In genomic region chr1:234612352-234613127, GRCh38 we compare ENCODE assay signal across 8 cellular contexts. TPM values are rescaled to one million over a fixed set of nuclear protein-coding genes. Genes with fewer than 3 reads are reported as not detected.
A peak's percentile ranks its signal among the peaks of the same experiment; 100 is the strongest.
DNase-seq lines count a peak whose midpoint lies in the region; ATAC-seq and TF ChIP-seq lines count a peak whose summit lies in the region.

No MANE protein-coding gene starts in this region.

- peaks cover 12% of the 10 kb centered on the region for H3K36me3 Mint-ChIP-seq in GM23338 (ENCODE audit: low read depth)
- H3K36me3 Mint-ChIP-seq in type B pancreatic cell: peaks cover 12% of the 10 kb centered on the region

- H3K4me1 Mint-ChIP-seq in GM23338 (peaks cover 50% of the 10 kb centered on the region), type B pancreatic cell (ENCODE audit: unreplicated experiment) (peaks cover 47% of the 10 kb centered on the region)

- peak overlapping the region; percentile 98 for H3K27ac ChIP-seq in GM23338 (ENCODE audit: low read depth)
- H3K27ac ChIP-seq in MM.1S (ENCODE audit: low read length): peak overlapping the region; percentile 98
- peak overlapping the region; percentile 99 for H3K27ac ChIP-seq in foreskin keratinocyte

- H3K27me3 ChIP-seq in GM23338 (ENCODE audit: insufficient read depth) (no peaks in the 10 kb centered on the region), MM.1S (replicated peaks; ENCODE audit: insufficient read depth, low read length) (no peaks in the 10 kb centered on the region), foreskin keratinocyte (no peaks in the 10 kb centered on the region)

- ATAC-seq in GM23338 (peak; percentile 4; the same call in 2 of the 3 replicates), foreskin keratinocyte (peak; percentile 56)

- TF ChIP-seq CTCF in GM23338 (conservative IDR thresholded peaks at IDR 0.05; ENCODE audit: low read depth in 2 of 2) (no peak), MM.1S (IDR thresholded peaks at IDR 0.05; ENCODE audit: low read length) (no peak), foreskin keratinocyte (conservative IDR thresholded peaks at IDR 0.05) (no peak), type B pancreatic cell (conservative IDR thresholded peaks at IDR 0.05) (no peak)

- H3K27me3 Mint-ChIP-seq in GM23338 (ENCODE audit: insufficient read depth, low read depth, poor library complexity) (peaks cover 16% of the 10 kb centered on the region), type B pancreatic cell (peaks cover 8% of the 10 kb centered on the region)

- no peaks in the 10 kb centered on the region for H3K9me3 ChIP-seq in MM.1S (replicated peaks; ENCODE audit: insufficient read depth, low read length)

- no peaks in the 10 kb centered on the region for H3K9me2 ChIP-seq in GM23338 (ENCODE audit: insufficient read depth)
- H3K9me2 ChIP-seq in MM.1S (replicated peaks; ENCODE audit: insufficient read depth, low read length): no peaks in the 10 kb centered on the region

- H2AFZ ChIP-seq in GM23338 (peak overlapping the region; percentile 29), MM.1S (ENCODE audit: low read length) (peak overlapping the region; percentile 47)

- no peak overlapping the region; the same call in 1 of the 2 replicates for H3K4me3 ChIP-seq in GM23338
- H3K4me3 ChIP-seq in MM.1S (ENCODE audit: low read length): peak overlapping the region; percentile 78

- H3K27ac Mint-ChIP-seq in GM23338 (peak overlapping the region; percentile 90), type B pancreatic cell (peak overlapping the region; percentile 99)

- H3K9me3 Mint-ChIP-seq in GM23338 (peaks cover 5% of the 10 kb centered on the region; the same call in 1 of the 3 replicates), type B pancreatic cell (no peaks in the 10 kb centered on the region)

- H3K36me3 ChIP-seq in GM23338 (ENCODE audit: insufficient read depth): no peaks in the 10 kb centered on the region
- peaks cover under 1% of the 10 kb centered on the region; the same call in 1 of the 2 replicates for H3K36me3 ChIP-seq in MM.1S (replicated peaks; ENCODE audit: insufficient read depth, low read length)

- H3F3A ChIP-seq in GM23338 (replicated peaks; ENCODE audit: low read depth) (peaks cover 4% of the 10 kb centered on the region; the same call in 1 of the 2 replicates), MM.1S (ENCODE audit: insufficient read depth, low read length) (peaks cover 43% of the 10 kb centered on the region)

- peaks cover 16% of the 10 kb centered on the region for H3K79me2 ChIP-seq in GM23338 (replicated peaks; ENCODE audit: insufficient read depth)
- H3K79me2 ChIP-seq in MM.1S (ENCODE audit: low read length): peaks cover 17% of the 10 kb centered on the region

- H3K4me1 ChIP-seq in GM23338 (ENCODE audit: insufficient read depth) (peaks cover 34% of the 10 kb centered on the region), MM.1S (ENCODE audit: low read length) (peaks cover 29% of the 10 kb centered on the region), foreskin keratinocyte (peaks cover 33% of the 10 kb centered on the region)

- peak overlapping the region; percentile 57 for H3K4me2 ChIP-seq in GM23338
- peak overlapping the region; percentile 88 for H3K4me2 ChIP-seq in MM.1S (ENCODE audit: low read depth, low read length)

- DNase-seq in Daoy (ENCODE audit: low read depth) (peak; percentile 98), GM23338 (ENCODE audit: low spot score) (peak; percentile 57), MM.1S (peak; percentile 93), SHP77 (lab: John Stamatoyannopoulos, UW) (peak; percentile 93 to 96), foreskin keratinocyte (peak; percentile 99 to 100), occipital lobe (lab: John Stamatoyannopoulos, UW) (peak; percentile 78), type B pancreatic cell (ENCODE audit: extremely low spot score, unreplicated experiment) (peak; percentile 86)
- peak in 3 of 4 experiments; percentile 25 to 59 (median 40) for DNase-seq in activated naive CD4-positive, alpha-beta T cell (lab: John Stamatoyannopoulos, UW)

- H3K4me3 Mint-ChIP-seq in GM23338 (peak overlapping the region; percentile 21; the same call in 1 of the 3 replicates), type B pancreatic cell (peak overlapping the region; percentile 86)

- H3K9ac ChIP-seq in MM.1S (ENCODE audit: low read length): peak overlapping the region; percentile 99

- H4K20me1 ChIP-seq in GM23338 (replicated peaks; ENCODE audit: insufficient read depth) (no peaks in the 10 kb centered on the region; the same call in 1 of the 2 replicates), MM.1S (ENCODE audit: insufficient read depth, low read length) (no peaks in the 10 kb centered on the region)

TF ChIP-seq in GM23338, 12 proteins besides CTCF, POLR2A, EP300 and RAD21:
- TF ChIP-seq JUNB (IDR thresholded peaks at IDR 0.05; ENCODE audit: unreplicated experiment) (no peak), ETS1 (IDR thresholded peaks at IDR 0.05) (no peak), CREB1 (CRISPR knock-in tag; IDR thresholded peaks at IDR 0.05; ENCODE audit: low read depth) (no peak), STAT1 (IDR thresholded peaks at IDR 0.05; ENCODE audit: unreplicated experiment) (no peak), ZNF331 (CRISPR knock-in tag; IDR thresholded peaks at IDR 0.05; ENCODE audit: low read depth) (no peak)
TF ChIP-seq in GM23338: peak in this region for 0.

RNA-seq across cellular contexts. Expression of gene IRF2BP2, which starts 2.6 kb away (rescaled TPM):
- 50.6 and 51.9 TPM in 2 replicates for total RNA-seq in Daoy (2014; rRNA removed; shearing (Covaris generic))
- total RNA-seq in GM23338 (2014; rRNA removed; shearing (Covaris generic)): 62.4 and 62.9 TPM in 2 replicates
- polyA plus RNA-seq in GM23338 (2016; fragmentation: Nextera tagmentation; extraction: Ambion mirVana): 19.4 and 21.5 TPM in 2 replicates
- 103 and 108 TPM in 2 replicates for total RNA-seq in foreskin keratinocyte
- polyA plus RNA-seq in foreskin keratinocyte: 42.9 and 52.8 TPM in 2 replicates
- 140 TPM for total RNA-seq in occipital lobe
- 181 and 202 TPM in 2 replicates for total RNA-seq in type B pancreatic cell (ENCODE audit: low replicate concordance)

Comparison
In these comparisons a context has a peak if more than half of its experiments do, and no peak if none do; other contexts are left out.
1. DNase-seq: peak in every context shown above with its lines; median percentile 100 in foreskin keratinocyte; 98 in Daoy; 94 in SHP77; 93 in MM.1S; 86 in type B pancreatic cell; 78 in occipital lobe; 57 in GM23338; 40 in activated naive CD4-positive, alpha-beta T cell.